ENCODE assay signal across 8 cellular contexts in the genomic region with DNA sequence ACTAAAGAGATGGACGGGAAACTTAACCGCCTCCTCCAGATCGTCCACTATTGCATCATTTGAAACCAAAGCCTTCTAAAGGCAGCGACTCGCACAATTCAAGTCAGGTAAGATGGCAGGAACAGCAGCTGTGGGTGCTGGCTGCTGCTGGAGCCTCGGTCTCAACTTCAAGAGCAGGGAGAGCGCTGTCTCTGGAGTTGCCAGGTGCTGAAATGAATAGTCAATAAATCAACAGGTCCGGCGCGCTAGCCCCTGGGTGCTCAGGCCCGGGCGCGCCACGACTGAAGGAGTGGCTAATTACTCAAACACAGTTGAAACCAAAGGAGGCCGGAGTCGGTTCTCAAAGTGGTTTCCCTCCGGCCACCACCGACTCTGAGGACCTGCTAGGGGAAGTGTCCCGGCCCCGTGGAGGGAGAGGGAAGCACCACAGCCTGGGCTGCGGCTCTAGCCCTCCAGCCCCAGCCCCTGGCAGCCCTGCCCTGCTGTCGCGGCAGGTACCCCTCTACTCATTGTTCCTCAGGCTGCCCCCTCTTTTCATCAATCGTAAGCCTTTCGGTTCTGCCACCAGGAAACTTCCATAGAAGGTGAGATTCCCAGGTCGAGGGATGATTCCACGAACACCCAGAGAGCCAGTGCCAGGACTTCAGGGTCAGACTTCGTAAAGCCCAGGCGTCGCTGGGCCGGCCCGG. TPM values are rescaled to one million over a fixed set of nuclear protein-coding genes. Genes with fewer than 3 reads are reported as not detected.
A peak's percentile ranks its signal among the peaks of the same experiment; 100 is the strongest.
DNase-seq lines count a peak whose midpoint lies in the region; ATAC-seq, FAIRE-seq and TF ChIP-seq lines count a peak whose summit lies in the region.

No MANE protein-coding gene starts in this region.

- ATAC-seq in K562 = no peak

- no peak overlapping the region for H3K9ac ChIP-seq in SK-N-MC (ENCODE audit: insufficient read length)
- peak overlapping the region in 1 of 2 experiments; percentile 91; a peak in 1 of 4 replicates for H3K9ac ChIP-seq in K562 (ENCODE audit: insufficient read depth in 1 of 2, low read depth in 2 of 2, low read length in 2 of 2)
- H3K9ac ChIP-seq in skeletal muscle satellite cell (ENCODE audit: low read depth, low read length) = peak overlapping the region; percentile 93

- intact Hi-C loops in K562 (cut with micrococcal nuclease) = no loop called here

- WGBS in K562 (ENCODE audit: insufficient coverage, low coverage, missing lambda C conversion rate) = 53% methylated on average over 20 of the region's 32 CpGs

- H3K36me3 ChIP-seq in SK-N-MC (ENCODE audit: insufficient read depth, low read length) (no peaks in the 10 kb centered on the region), K562 (ENCODE audit: control insufficient read depth, insufficient read depth, low read length) (no peaks in the 10 kb centered on the region), skeletal muscle satellite cell (ENCODE audit: insufficient read depth, low read length) (no peaks in the 10 kb centered on the region)

- no peak for TF ChIP-seq CTCF in K562 (IDR thresholded peaks at IDR 0.05 in 2 of 3, conservative IDR thresholded peaks at IDR 0.05 in 1 of 3; ENCODE audit: insufficient read depth in 2 of 3, low read depth in 1 of 3, low read length in 3 of 3)

- TF ChIP-seq EP300 in K562 (IDR thresholded peaks at IDR 0.05; ENCODE audit: low read length) = no peak

- H3K4me1 ChIP-seq in K562 (replicated peaks in 1 of 2; ENCODE audit: control insufficient read depth in 2 of 2, insufficient read depth in 2 of 2, low read length in 2 of 2) (peaks cover 0 to 17% of the 10 kb centered on the region in 2 experiments; a peak in 2 of 5 replicates), skeletal muscle satellite cell (ENCODE audit: control insufficient read depth, insufficient read depth, low read length) (peaks cover 41% of the 10 kb centered on the region)

- BruUV-seq in K562 (replicated peaks; lab: Mats Ljungman, UMichigan) = no TSS peak

- no peaks in the 10 kb centered on the region for H4K20me1 ChIP-seq in K562 (replicated peaks; ENCODE audit: control insufficient read depth, insufficient read depth, low read length)

- CTCF ChIA-PET in K562 (lab: Yijun Ruan, JAX; ENCODE audit: low intra/inter-chr PET ratio) = no interaction called here

- POLR2A ChIA-PET in K562 (lab: Yijun Ruan, JAX) = no interaction called here

- no peak overlapping the region for H3K27ac ChIP-seq in SK-N-MC
- no peak overlapping the region for H3K27ac ChIP-seq in K562 (ENCODE audit: extremely low read depth, low read depth, low read length)

- H2AFZ ChIP-seq in K562 (ENCODE audit: low read depth, low read length) = peak overlapping the region; percentile 96

- DNase-seq in NCI-H82 (lab: John Stamatoyannopoulos, UW) = peak; percentile 38
- no peak for DNase-seq in NCI-H82 treated with DMSO at 0.1 percent for 48 hours (lab: John Stamatoyannopoulos, UW; ENCODE audit: unreplicated experiment)
- DNase-seq in KBM-7 = peak; percentile 42
- no peak for DNase-seq in SK-N-MC (ENCODE audit: low read depth, low spot score)
- DNase-seq in K562 (ENCODE audit: extremely low read depth in 1 of 4, low spot score in 3 of 4) = no peak
- DNase-seq in iPS-NIHi7 (ENCODE audit: extremely low spot score) = peak; percentile 48
- no peak for DNase-seq in SKM-1 (lab: John Stamatoyannopoulos, UW; ENCODE audit: unreplicated experiment)

- no peaks in the 10 kb centered on the region for H3K79me2 ChIP-seq in K562 (ENCODE audit: control insufficient read depth, insufficient read depth, low read length)

- no peaks in the 10 kb centered on the region for H3K9me3 ChIP-seq in SK-N-MC (ENCODE audit: low read depth, low read length)
- H3K9me3 ChIP-seq in K562 (replicated peaks; ENCODE audit: control insufficient read depth, insufficient read depth, low read depth, low read length) = no peaks in the 10 kb centered on the region
- H3K9me3 ChIP-seq in skeletal muscle satellite cell (replicated peaks; ENCODE audit: low read length) = no peaks in the 10 kb centered on the region

- H3K4me3 ChIP-seq in SK-N-MC = peak overlapping the region; percentile 84
- H3K4me3 ChIP-seq in K562 = peak overlapping the region; percentile 62; the same call in 1 of the 2 replicates
- peak overlapping the region; percentile 90 for H3K4me3 ChIP-seq in skeletal muscle satellite cell (ENCODE audit: low read length)

- H3K9me1 ChIP-seq in K562 (ENCODE audit: control insufficient read depth, insufficient read depth, low read length) = no peaks in the 10 kb centered on the region

- in situ Hi-C loops in KBM-7 (cut with MboI; ENCODE audit: low pct_unique_long_range_greater_than_20kb, low sequenced_read_pairs) (no loop called here), K562 (cut with MboI) (no loop called here)

- TF ChIP-seq RAD21 in K562 (CRISPR knock-in tag; conservative IDR thresholded peaks at IDR 0.05 in 1 of 2, IDR thresholded peaks at IDR 0.05 in 1 of 2) = no peak

- H3K27me3 ChIP-seq in K562 (ENCODE audit: control insufficient read depth in 2 of 2, insufficient read depth in 2 of 2, low read length in 2 of 2) (no peaks in the 10 kb centered on the region), skeletal muscle satellite cell (ENCODE audit: control insufficient read depth, insufficient read depth, low read length) (no peaks in the 10 kb centered on the region)

- FAIRE-seq in K562 (lab: Jason Lieb, UNC) = no peak

- H3K4me2 ChIP-seq in K562 (ENCODE audit: insufficient read depth, low read length) = peak overlapping the region; percentile 80
- peak overlapping the region; percentile 100 for H3K4me2 ChIP-seq in skeletal muscle satellite cell (ENCODE audit: low read length)

- no peak for TF ChIP-seq POLR2A in K562 (conservative IDR thresholded peaks at IDR 0.05)

TF ChIP-seq in K562, 482 proteins besides CTCF, POLR2A, EP300 and RAD21 (continues in another document):
- TF ChIP-seq, protein P1, sequence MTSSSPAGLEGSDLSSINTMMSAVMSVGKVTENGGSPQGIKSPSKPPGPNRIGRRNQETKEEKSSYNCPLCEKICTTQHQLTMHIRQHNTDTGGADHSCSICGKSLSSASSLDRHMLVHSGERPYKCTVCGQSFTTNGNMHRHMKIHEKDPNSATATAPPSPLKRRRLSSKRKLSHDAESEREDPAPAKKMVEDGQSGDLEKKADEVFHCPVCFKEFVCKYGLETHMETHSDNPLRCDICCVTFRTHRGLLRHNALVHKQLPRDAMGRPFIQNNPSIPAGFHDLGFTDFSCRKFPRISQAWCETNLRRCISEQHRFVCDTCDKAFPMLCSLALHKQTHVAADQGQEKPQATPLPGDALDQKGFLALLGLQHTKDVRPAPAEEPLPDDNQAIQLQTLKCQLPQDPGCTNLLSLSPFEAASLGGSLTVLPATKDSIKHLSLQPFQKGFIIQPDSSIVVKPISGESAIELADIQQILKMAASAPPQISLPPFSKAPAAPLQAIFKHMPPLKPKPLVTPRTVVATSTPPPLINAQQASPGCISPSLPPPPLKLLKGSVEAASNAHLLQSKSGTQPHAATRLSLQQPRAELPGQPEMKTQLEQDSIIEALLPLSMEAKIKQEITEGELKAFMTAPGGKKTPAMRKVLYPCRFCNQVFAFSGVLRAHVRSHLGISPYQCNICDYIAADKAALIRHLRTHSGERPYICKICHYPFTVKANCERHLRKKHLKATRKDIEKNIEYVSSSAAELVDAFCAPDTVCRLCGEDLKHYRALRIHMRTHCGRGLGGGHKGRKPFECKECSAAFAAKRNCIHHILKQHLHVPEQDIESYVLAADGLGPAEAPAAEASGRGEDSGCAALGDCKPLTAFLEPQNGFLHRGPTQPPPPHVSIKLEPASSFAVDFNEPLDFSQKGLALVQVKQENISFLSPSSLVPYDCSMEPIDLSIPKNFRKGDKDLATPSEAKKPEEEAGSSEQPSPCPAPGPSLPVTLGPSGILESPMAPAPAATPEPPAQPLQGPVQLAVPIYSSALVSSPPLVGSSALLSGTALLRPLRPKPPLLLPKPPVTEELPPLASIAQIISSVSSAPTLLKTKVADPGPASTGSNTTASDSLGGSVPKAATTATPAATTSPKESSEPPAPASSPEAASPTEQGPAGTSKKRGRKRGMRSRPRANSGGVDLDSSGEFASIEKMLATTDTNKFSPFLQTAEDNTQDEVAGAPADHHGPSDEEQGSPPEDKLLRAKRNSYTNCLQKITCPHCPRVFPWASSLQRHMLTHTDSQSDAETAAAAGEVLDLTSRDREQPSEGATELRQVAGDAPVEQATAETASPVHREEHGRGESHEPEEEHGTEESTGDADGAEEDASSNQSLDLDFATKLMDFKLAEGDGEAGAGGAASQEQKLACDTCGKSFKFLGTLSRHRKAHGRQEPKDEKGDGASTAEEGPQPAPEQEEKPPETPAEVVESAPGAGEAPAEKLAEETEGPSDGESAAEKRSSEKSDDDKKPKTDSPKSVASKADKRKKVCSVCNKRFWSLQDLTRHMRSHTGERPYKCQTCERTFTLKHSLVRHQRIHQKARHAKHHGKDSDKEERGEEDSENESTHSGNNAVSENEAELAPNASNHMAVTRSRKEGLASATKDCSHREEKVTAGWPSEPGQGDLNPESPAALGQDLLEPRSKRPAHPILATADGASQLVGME (CRISPR knock-in tag; IDR thresholded peaks at IDR 0.05) = no peak
- TF ChIP-seq ETV6 (IDR thresholded peaks at IDR 0.05; ENCODE audit: borderline replicate concordance in 1 of 2, low read depth in 2 of 2, low read length in 1 of 2) (no peak), ETV6 (CRISPR knock-in tag; IDR thresholded peaks at IDR 0.05; ENCODE audit: borderline replicate concordance) (no peak), ARNT (IDR thresholded peaks at IDR 0.05) (no peak), HSF4 (CRISPR knock-in tag; IDR thresholded peaks at IDR 0.05; ENCODE audit: borderline replicate concordance) (no peak)

RNA-seq across cellular contexts. Expression of a gene that starts 0.8 kb away (rescaled TPM):
- 0.60 and 1.8 TPM in 2 replicates for total RNA-seq in K562 (2011; cell fraction: chromatin; rRNA removed; ENCODE audit: low replicate concordance)
- 0.33 and 0.39 TPM in 2 replicates for total RNA-seq in K562 (2011; cell fraction: nucleolus; rRNA removed)
- total RNA-seq in K562 (2011; cell fraction: nucleoplasm; rRNA removed) = 0.61 and 0.95 TPM in 2 replicates
- total RNA-seq in K562 (2014; rRNA removed) = 0.82 and 0.91 TPM in 2 replicates
- total RNA-seq in K562 (2014; rRNA removed; fragmentation: Illumina TruSeq; extraction: Trizol) = 1.1 and 1.3 TPM in 2 replicates
- 0.53 and 0.98 TPM in 2 replicates for total RNA-seq in K562 (2015; rRNA removed; fragmentation: Illumina TruSeq; extraction: Trizol)
- total RNA-seq in K562 (2021) = 1.2 and 1.5 TPM in 2 replicates
- 0.32 and 0.85 TPM in 2 replicates for polyA plus RNA-seq in K562 (2011; rRNA removed)
- 0.07 and 0.27 TPM in 2 replicates for polyA plus RNA-seq in K562 (2011; cell fraction: cytosol; rRNA removed)
- polyA plus RNA-seq in K562 (2011; cell fraction: nucleus; rRNA removed) = 0.11 and 0.66 TPM in 2 replicates
- polyA plus RNA-seq in K562 (2012) = 0.57 and 3.4 TPM in 2 replicates
- 0.66 and 0.76 TPM in 2 replicates for polyA plus RNA-seq in K562 (2014; fragmentation: Illumina TruSeq; extraction: Trizol)
- 1 to 10 TPM in 1 of 2 experiments, under 1 TPM in 1; 0.95 to 1.2 TPM for polyA plus RNA-seq in K562 (2014; fragmentation: Nextera tagmentation; extraction: Ambion mirVana)
- polyA plus RNA-seq in K562 (2014; rRNA removed) = 0.62 and 1.7 TPM in 2 replicates
- polyA minus RNA-seq in K562 (2011; rRNA and poly(A)+ RNA removed) = 1.3 and 1.5 TPM in 2 replicates
- 0.19 and 0.55 TPM in 2 replicates for polyA minus RNA-seq in K562 (2011; cell fraction: cytosol; rRNA and poly(A)+ RNA removed)
- 0.40 and 1.00 TPM in 2 replicates for polyA minus RNA-seq in K562 (2011; cell fraction: nucleus; rRNA and poly(A)+ RNA removed)
- total RNA-seq in skeletal muscle satellite cell (2012; rRNA removed) = 6.3 TPM in 2 replicates

Comparison
In these comparisons a context has a peak if more than half of its experiments do, and no peak if none do; other contexts are left out.
1. DNase-seq: peak in NCI-H82 (single experiment), KBM-7 (single experiment) and iPS-NIHi7 (single experiment); none in NCI-H82 treated with DMSO at 0.1 percent for 48 hours (single experiment), SK-N-MC (single experiment), K562 (0 of 4) and SKM-1 (single experiment).
2. Peak in every context shown above with its lines, with median percentiles within 50 percentile points of each other: H3K4me3 ChIP-seq.